Comparison of ENCODE assay signal across 9 cellular contexts in the genomic region with DNA sequence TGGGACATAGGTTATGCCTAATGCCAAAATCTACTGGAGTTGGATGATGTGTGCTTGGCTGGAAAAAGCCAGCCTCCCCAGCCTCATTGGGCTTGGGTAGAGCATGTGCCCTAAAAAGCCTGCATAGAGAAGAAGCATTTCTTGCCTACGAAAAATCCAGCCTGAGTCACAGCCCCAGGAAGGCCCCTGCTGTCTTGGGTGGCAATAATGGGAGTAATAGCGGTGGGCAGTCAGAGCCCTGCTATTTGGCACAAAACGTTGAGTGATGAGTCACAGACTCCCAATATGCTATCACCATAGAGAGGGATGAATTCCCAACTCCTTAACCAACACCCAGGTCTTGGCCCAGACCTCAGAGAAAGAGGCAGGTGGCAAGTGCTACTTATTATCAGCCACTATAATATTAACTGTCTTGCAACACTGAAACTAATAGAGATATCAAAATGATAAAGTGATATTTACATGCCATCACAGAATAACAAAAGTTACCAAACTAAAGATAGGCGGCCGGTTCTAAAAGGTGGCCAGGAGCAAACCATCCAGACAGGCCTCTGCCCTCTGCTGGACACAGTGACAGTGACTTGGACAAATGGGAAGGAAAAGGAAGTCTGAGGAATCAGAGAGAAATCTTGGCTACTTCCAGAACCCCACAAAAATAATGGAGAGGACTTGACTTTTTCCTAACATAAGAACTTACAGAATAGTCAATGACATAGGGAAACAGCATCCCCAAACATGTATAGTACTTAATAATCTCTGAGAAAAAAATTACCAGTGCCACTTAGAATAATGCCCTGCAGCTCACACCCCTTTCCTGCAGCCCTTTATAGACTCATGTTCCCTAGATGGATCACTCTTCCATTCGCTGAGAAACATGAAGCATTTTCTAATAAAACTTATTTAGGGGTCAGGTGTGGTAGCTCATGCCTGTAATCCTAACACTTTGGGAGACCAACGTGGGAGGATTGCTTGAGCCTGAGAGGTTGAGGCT. TPM values are rescaled to one million over a fixed set of nuclear protein-coding genes. Genes with fewer than 3 reads are reported as not detected.
DNase-seq lines count a peak whose midpoint lies in the region; ATAC-seq and TF ChIP-seq lines count a peak whose summit lies in the region.
"Had no signal": no experiment of that assay in that cellular context is flagged by ENCODE, and none has a peak within 500 bp of the region (broad histone marks: within the 10 kb centered on the region; RNA-seq: fewer than 3 reads in every experiment).

No MANE protein-coding gene starts in this region.

- H3K27ac Mint-ChIP-seq in Calu3 (ENCODE audit: unreplicated experiment) (no peak overlapping the region), endothelial cell (ENCODE audit: unreplicated experiment) (no peak overlapping the region)

- H3K27me3 Mint-ChIP-seq in Calu3 (ENCODE audit: unreplicated experiment) (peaks cover 16% of the 10 kb centered on the region), endothelial cell (ENCODE audit: unreplicated experiment) (peaks cover 2% of the 10 kb centered on the region)

- H3K9me3 Mint-ChIP-seq in Calu3 (ENCODE audit: low read depth, unreplicated experiment) (no peaks in the 10 kb centered on the region), endothelial cell (ENCODE audit: unreplicated experiment) (no peaks in the 10 kb centered on the region)

- DNase-seq in Calu3: peak; percentile 54
- peak; percentile 42 for DNase-seq in NCI-H146 (lab: John Stamatoyannopoulos, UW)
- DNase-seq in endothelial cell (ENCODE audit: low spot score): peak; percentile 48
- DNase-seq in non-pigmented ciliary epithelial cell (ENCODE audit: low read depth): peak; percentile 77
- DNase-seq in activated CD4-positive, CD25-positive, alpha-beta regulatory T cell treated with anti-CD3 and anti-CD28 coated beads, Interleukin-2, amount 50 U/mL, for 72 hours: no peak
- DNase-seq in SK-N-DZ (ENCODE audit: low spot score): no peak

- BruUV-seq in Calu3 (replicated peaks; lab: Mats Ljungman, UMichigan): no TSS peak

- H3K4me3 Mint-ChIP-seq in Calu3 (ENCODE audit: low read depth, unreplicated experiment): no peak overlapping the region
- H3K4me3 Mint-ChIP-seq in endothelial cell (ENCODE audit: unreplicated experiment): no peak overlapping the region

- intact Hi-C loops in Calu3 (cut with micrococcal nuclease; ENCODE audit: unreplicated experiment): loop anchor here (1.0 to 2.0 kb wide), 2 partner anchors 58 to 226 kb away; no protein-coding TSS in a partner anchor

- peaks cover 9% of the 10 kb centered on the region for H3K4me1 Mint-ChIP-seq in Calu3 (ENCODE audit: low read depth, unreplicated experiment)
- peaks cover 33% of the 10 kb centered on the region for H3K4me1 Mint-ChIP-seq in endothelial cell (ENCODE audit: unreplicated experiment)

- CTCF ChIA-PET in Calu3 (lab: Charles Lee): interaction anchor here (0.6 to 0.7 kb wide), 2 partner anchors 59 to 226 kb away, joined by 4 read pairs; no protein-coding TSS in a partner anchor

- H3K36me3 Mint-ChIP-seq in Calu3 (ENCODE audit: insufficient read depth, unreplicated experiment) (no peaks in the 10 kb centered on the region), endothelial cell (ENCODE audit: low read depth, unreplicated experiment) (peaks cover 7% of the 10 kb centered on the region)

- TF ChIP-seq CTCF in Calu3 (IDR thresholded peaks at IDR 0.05; ENCODE audit: unreplicated experiment): peak; percentile 43
- peak; percentile 60 for TF ChIP-seq CTCF in endothelial cell (IDR thresholded peaks at IDR 0.05; ENCODE audit: unreplicated experiment)

- no peak for ATAC-seq in HG02588 (IDR thresholded peaks at IDR 0.05; ENCODE audit: unreplicated experiment)
- ATAC-seq in GM21360 (IDR thresholded peaks at IDR 0.05; ENCODE audit: unreplicated experiment): no peak

RNA-seq across cellular contexts. Expression of a gene that starts 51.9 kb away (rescaled TPM):
- total RNA-seq in Calu3 (2022) (25.8 and 58.8 TPM in 2 replicates), endothelial cell (ENCODE audit: unreplicated experiment) (not detected)
- 0.10 TPM in 1 of 2 replicates, not detected in the other for polyA plus RNA-seq in SK-N-DZ (2014; cell fraction: cytosol; rRNA removed)
- not detected in 2 replicates for polyA plus RNA-seq in SK-N-DZ (2014; cell fraction: nucleus; rRNA removed)
- total RNA-seq: urinary bladder had no signal
- polyA plus RNA-seq: urinary bladder had no signal

Comparison
In these comparisons a context has a peak if more than half of its experiments do, and no peak if none do; other contexts are left out.
1. DNase-seq: peak in Calu3 (single experiment), NCI-H146 (single experiment), endothelial cell (single experiment) and non-pigmented ciliary epithelial cell (single experiment); none in activated CD4-positive, CD25-positive, alpha-beta regulatory T cell treated with anti-CD3 and anti-CD28 coated beads, Interleukin-2, amount 50 U/mL, for 72 hours (single experiment) and SK-N-DZ (single experiment).
2. RNA of a gene that starts 51.9 kb away (total RNA-seq): 25.8 to 58.8 TPM in Calu3; not detected in endothelial cell (single experiment); every median in the first group is over 10 times any median in the second.